Comparison of ENCODE assay signal across 1 cellular context in the genomic region with DNA sequence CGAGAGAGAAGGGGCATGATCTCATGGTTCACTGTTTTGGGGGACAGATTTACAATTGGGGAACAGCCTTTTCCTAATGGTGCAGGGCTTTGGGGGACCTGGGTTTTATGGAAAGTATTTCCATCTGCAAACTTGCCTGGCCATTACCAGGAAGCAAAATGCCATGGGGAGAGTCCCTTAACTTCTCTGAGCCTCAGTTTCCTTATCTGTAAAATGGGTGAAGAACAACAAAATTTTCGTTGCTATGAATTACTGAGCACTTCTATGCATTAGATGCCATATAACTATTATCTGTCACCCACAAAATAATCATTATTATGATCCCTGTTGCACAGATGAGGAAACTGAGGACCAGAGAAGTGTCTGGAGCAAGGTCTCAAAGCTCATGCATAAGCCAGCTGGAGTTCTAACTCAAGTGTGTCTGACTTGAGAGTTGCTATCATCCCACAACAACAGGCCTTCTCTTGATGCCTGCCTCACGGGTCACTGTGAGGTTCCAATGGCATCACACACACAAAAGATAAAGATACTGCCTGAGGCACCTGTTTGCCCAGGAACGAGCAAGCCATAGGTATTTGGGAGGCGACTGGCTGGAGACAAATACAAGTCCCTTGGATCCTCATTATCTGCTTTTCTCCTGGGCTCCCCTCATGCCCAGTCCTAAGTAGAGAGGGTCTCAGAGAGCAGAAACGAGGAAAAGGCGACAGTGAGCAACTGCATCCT.
TF ChIP-seq lines count a peak whose summit lies in the region.

No MANE protein-coding gene starts in this region.

TF ChIP-seq in endothelial cell of umbilical vein, 7 proteins besides CTCF, POLR2A, EP300 and RAD21:
- TF ChIP-seq JUN (IDR thresholded peaks at IDR 0.05; ENCODE audit: borderline replicate concordance, insufficient read depth, insufficient read length, low read depth) (no peak), GATA2 (IDR thresholded peaks at IDR 0.05; ENCODE audit: insufficient read depth, insufficient read length, low read depth, low read length) (no peak), EZH2 (IDR thresholded peaks at IDR 0.05; ENCODE audit: borderline replicate concordance, low read depth, low read length, severe bottlenecking) (no peak), MYC (IDR thresholded peaks at IDR 0.05; ENCODE audit: low read depth, low read length) (no peak), FOS (IDR thresholded peaks at IDR 0.05; ENCODE audit: borderline replicate concordance, insufficient read depth, low read length) (no peak), POLR2AphosphoS5 (IDR thresholded peaks at IDR 0.05; ENCODE audit: insufficient read depth, low read depth, low read length) (no peak)
- TF ChIP-seq, protein P1, sequence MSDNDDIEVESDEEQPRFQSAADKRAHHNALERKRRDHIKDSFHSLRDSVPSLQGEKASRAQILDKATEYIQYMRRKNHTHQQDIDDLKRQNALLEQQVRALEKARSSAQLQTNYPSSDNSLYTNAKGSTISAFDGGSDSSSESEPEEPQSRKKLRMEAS (IDR thresholded peaks at IDR 0.05; ENCODE audit: insufficient read depth, insufficient read length) = no peak
